Comparison of ENCODE assay signal across 19 cellular contexts in the genomic region with DNA sequence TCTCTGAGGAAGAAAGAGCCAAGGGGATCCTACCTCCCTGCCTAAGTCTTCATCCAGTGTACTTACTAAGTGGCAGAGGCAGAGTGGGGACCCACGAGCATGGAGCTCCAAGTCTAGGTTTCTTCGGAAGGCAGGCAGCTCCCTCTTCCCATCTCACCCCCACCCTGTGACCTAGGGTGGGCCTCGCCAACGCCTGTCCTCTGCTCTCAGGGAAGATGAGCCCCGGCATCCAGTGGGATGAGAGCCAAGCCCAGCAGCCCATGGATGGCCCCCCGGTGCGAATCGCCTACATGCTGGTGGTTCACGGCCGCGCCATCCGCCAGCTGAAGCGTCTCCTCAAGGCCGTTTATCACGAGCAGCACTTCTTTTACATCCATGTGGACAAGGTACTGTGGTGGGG. TPM values are rescaled to one million over a fixed set of nuclear protein-coding genes. Genes with fewer than 3 reads are reported as not detected.
DNase-seq lines count a peak whose midpoint lies in the region; ATAC-seq, FAIRE-seq and TF ChIP-seq lines count a peak whose summit lies in the region.
"Had no signal": no experiment of that assay in that cellular context is flagged by ENCODE, and none has a peak within 500 bp of the region (broad histone marks: within the 10 kb centered on the region; RNA-seq: fewer than 3 reads in every experiment).

No MANE protein-coding gene starts in this region.

- ATAC-seq in activated T-cell treated with anti-CD3 and anti-CD28 coated beads, Interleukin-2, amount 50 U/mL, for 72 hours (replicated peaks in 1 of 2), result no peak
- no peak for ATAC-seq in HepG2
- ATAC-seq: A549; CD8-positive, alpha-beta T cell; GM23338; HCT116; Panc1 had no signal

- peaks cover 31% of the 10 kb centered on the region for H3K36me3 ChIP-seq in H7 (replicated peaks; ENCODE audit: control insufficient read depth, insufficient read depth, low read length)
- H3K36me3 ChIP-seq in HepG2 (replicated peaks in 1 of 2; ENCODE audit: control insufficient read depth in 1 of 2, insufficient read depth in 2 of 2, low read length in 2 of 2), result peaks cover 33 to 55% of the 10 kb centered on the region in 2 experiments
- H3K36me3 ChIP-seq in stomach, result peaks cover 58 to 80% (median 75%) of the 10 kb centered on the region in 4 donors

- H3K27ac Mint-ChIP-seq in activated T-cell treated with anti-CD3 and anti-CD28 coated beads, Interleukin-2, amount 50 U/mL, for 24 hours, result peak overlapping the region; percentile 18
- H3K27ac Mint-ChIP-seq in activated T-cell treated with anti-CD3 and anti-CD28 coated beads, Interleukin-2, amount 50 U/mL, for 72 hours, result no peak overlapping the region
- H3K27ac Mint-ChIP-seq: CD8-positive, alpha-beta T cell; GM23338 had no signal

- TF ChIP-seq CTCF in HepG2 (CRISPR knock-in tag; IDR thresholded peaks at IDR 0.05) (no peak), stomach (IDR thresholded peaks at IDR 0.05) (no peak)

- no peaks in the 10 kb centered on the region for H3K9me3 Mint-ChIP-seq in activated T-cell treated with anti-CD3 and anti-CD28 coated beads, Interleukin-2, amount 50 U/mL, for 24 hours
- H3K9me3 Mint-ChIP-seq in activated T-cell treated with anti-CD3 and anti-CD28 coated beads, Interleukin-2, amount 50 U/mL, for 72 hours, result no peaks in the 10 kb centered on the region
- H3K9me3 Mint-ChIP-seq: CD8-positive, alpha-beta T cell; GM23338 had no signal

- intact Hi-C loops in HepG2 (cut with micrococcal nuclease; ENCODE audit: unreplicated experiment) (no loop called here), stomach (cut with DNase I; ENCODE audit: low total_unique reads) (no loop called here)

- H3K4me3 ChIP-seq in H7 (ENCODE audit: insufficient read depth, low read depth, low read length), result no peak overlapping the region
- H3K4me3 ChIP-seq in HepG2 (replicated peaks in 1 of 3; ENCODE audit: insufficient read depth in 1 of 3, low read depth in 2 of 3, low read length in 3 of 3), result no peak overlapping the region
- no peak overlapping the region for H3K4me3 ChIP-seq in stomach
- H3K4me3 ChIP-seq: A549; BLaER1 treated with 17β-estradiol and CSF1 and Interleukin-3, amounts not matched to agents 10 nM and 100 nM; GM23338 had no signal

- no peak overlapping the region for H3K9ac ChIP-seq in HepG2 (ENCODE audit: insufficient read depth, low read depth, low read length)
- H3K9ac ChIP-seq: BLaER1 treated with 17β-estradiol and CSF1 and Interleukin-3, amounts not matched to agents 10 nM and 100 nM had no signal

- H2AFZ ChIP-seq in HepG2 (ENCODE audit: low read length), result no peak overlapping the region
- H2AFZ ChIP-seq: GM23338 had no signal

- H3K27me3 ChIP-seq in H7 (ENCODE audit: control insufficient read depth, insufficient read depth, low read length) (no peaks in the 10 kb centered on the region), HepG2 (ENCODE audit: control insufficient read depth in 1 of 2, insufficient read depth in 2 of 2, low read length in 2 of 2) (no peaks in the 10 kb centered on the region), stomach (no peaks in the 10 kb centered on the region)
- H3K27me3 ChIP-seq: BLaER1 treated with 17β-estradiol and CSF1 and Interleukin-3, amounts not matched to agents 10 nM and 100 nM had no signal

- in situ Hi-C loops in HepG2 (cut with HindIII; ENCODE audit: extremely low pct_ligation_motif_present, low pct_unique_long_range_greater_than_20kb), result no loop called here

- no TSS peak for BruUV-seq in HepG2 (replicated peaks; lab: Mats Ljungman, UMichigan)

- no peaks in the 10 kb centered on the region for H3K9me3 ChIP-seq in HepG2 (ENCODE audit: low read length)
- H3K9me3 ChIP-seq in stomach, result no peaks in the 10 kb centered on the region
- H3K9me3 ChIP-seq: A549; BLaER1 treated with 17β-estradiol and CSF1 and Interleukin-3, amounts not matched to agents 10 nM and 100 nM had no signal

- H3K27ac ChIP-seq in HepG2 (ENCODE audit: extremely low read length, insufficient read depth, low read length) (no peak overlapping the region), stomach (peak overlapping the region; percentile 36 to 67 (median 53))
- H3K27ac ChIP-seq: A549; BLaER1 treated with 17β-estradiol and CSF1 and Interleukin-3, amounts not matched to agents 10 nM and 100 nM had no signal

- no peaks in the 10 kb centered on the region for H4K20me1 ChIP-seq in HepG2 (ENCODE audit: insufficient read depth, low read length)

- no peak for TF ChIP-seq EP300 in HepG2 (IDR thresholded peaks at IDR 0.05; ENCODE audit: low read depth in 2 of 2, low read length in 2 of 2)
- TF ChIP-seq EP300 in HepG2 (CRISPR knock-in tag; IDR thresholded peaks at IDR 0.05; ENCODE audit: borderline replicate concordance), result no peak
- TF ChIP-seq EP300 in stomach (IDR thresholded peaks at IDR 0.05), result no peak

- H3K4me2 ChIP-seq in HepG2 (ENCODE audit: low read depth, low read length), result no peak overlapping the region
- H3K4me2 ChIP-seq: A549; BLaER1 treated with 17β-estradiol and CSF1 and Interleukin-3, amounts not matched to agents 10 nM and 100 nM; GM23338 had no signal

- WGBS in HepG2 (ENCODE audit: low lambda C conversion rate), result 96% methylated on average over 15 of the region's 15 CpGs
- 85 to 93% (median 87%) methylated on average over 15 of the region's 15 CpGs for WGBS in stomach, 5 donors

- TF ChIP-seq RAD21 in HepG2 (CRISPR knock-in tag; IDR thresholded peaks at IDR 0.05), result no peak

- CTCF ChIA-PET in HepG2 (lab: Yijun Ruan, JAX; ENCODE audit: low intra/inter-chr PET ratio, low total read pairs), result no interaction called here

- H3K36me3 Mint-ChIP-seq in activated T-cell treated with anti-CD3 and anti-CD28 coated beads, Interleukin-2, amount 50 U/mL, for 24 hours (ENCODE audit: low read depth), result peaks cover 74% of the 10 kb centered on the region
- H3K36me3 Mint-ChIP-seq in activated T-cell treated with anti-CD3 and anti-CD28 coated beads, Interleukin-2, amount 50 U/mL, for 72 hours (ENCODE audit: insufficient read depth in 2 of 2), result no peaks in the 10 kb centered on the region

- FAIRE-seq in HepG2 (lab: Jason Lieb, UNC), result no peak
- FAIRE-seq: A549, D721Med, GM12891, GM18507 had no signal

- H3K79me2 ChIP-seq in HepG2 (ENCODE audit: insufficient read depth, low read length), result no peaks in the 10 kb centered on the region

- POLR2A ChIA-PET in HepG2 (lab: Yijun Ruan, JAX), result no interaction called here

- H3K4me1 Mint-ChIP-seq in activated T-cell treated with anti-CD3 and anti-CD28 coated beads, Interleukin-2, amount 50 U/mL, for 24 hours (ENCODE audit: low read depth), result peaks cover 13% of the 10 kb centered on the region
- peaks cover 12% of the 10 kb centered on the region for H3K4me1 Mint-ChIP-seq in activated T-cell treated with anti-CD3 and anti-CD28 coated beads, Interleukin-2, amount 50 U/mL, for 72 hours (ENCODE audit: low read depth)
- H3K4me1 Mint-ChIP-seq: GM23338 had no signal

- no peaks in the 10 kb centered on the region for H3K27me3 Mint-ChIP-seq in activated T-cell treated with anti-CD3 and anti-CD28 coated beads, Interleukin-2, amount 50 U/mL, for 24 hours
- no peaks in the 10 kb centered on the region for H3K27me3 Mint-ChIP-seq in activated T-cell treated with anti-CD3 and anti-CD28 coated beads, Interleukin-2, amount 50 U/mL, for 72 hours (ENCODE audit: low read depth)

- peak; percentile 25 for DNase-seq in activated T-cell treated with anti-CD3 and anti-CD28 coated beads, Interleukin-2, amount 50 U/mL, for 24 hours
- no peak for DNase-seq in activated T-cell treated with anti-CD3 and anti-CD28 coated beads, Interleukin-2, amount 50 U/mL, for 72 hours
- DNase-seq in H7 (peak; percentile 39), HepG2 (ENCODE audit: low spot score) (no peak), stomach (peak; percentile 25), NCI-H1105 (lab: John Stamatoyannopoulos, UW) (no peak)
- no peak for DNase-seq in effector CD8-positive, alpha-beta T cell (lab: John Stamatoyannopoulos, UW)
- DNase-seq: NCI-H1092 treated with DMSO at 0.1 percent for 48 hours, NCI-H2081, NCI-H2171 treated with DMSO at 0.1 percent for 48 hours had no signal

- peaks cover 8% of the 10 kb centered on the region for H3K4me1 ChIP-seq in HepG2 (ENCODE audit: insufficient read depth, low read length)
- peaks cover 30 to 73% (median 56%) of the 10 kb centered on the region in 4 donors for H3K4me1 ChIP-seq in stomach
- H3K4me1 ChIP-seq: A549 had no signal

- TF ChIP-seq POLR2A in HepG2 (IDR thresholded peaks at IDR 0.05; ENCODE audit: insufficient read depth in 1 of 2, low read depth in 2 of 2, low read length in 2 of 2), result no peak
- no peak for TF ChIP-seq POLR2A in stomach (IDR thresholded peaks at IDR 0.05)

- no peak overlapping the region for H3K4me3 Mint-ChIP-seq in activated T-cell treated with anti-CD3 and anti-CD28 coated beads, Interleukin-2, amount 50 U/mL, for 24 hours
- no peak overlapping the region for H3K4me3 Mint-ChIP-seq in activated T-cell treated with anti-CD3 and anti-CD28 coated beads, Interleukin-2, amount 50 U/mL, for 72 hours
- H3K4me3 Mint-ChIP-seq: CD8-positive, alpha-beta T cell; GM23338 had no signal

RNA-seq across cellular contexts. Expression of a gene that starts 8.3 kb away (rescaled TPM):
- total RNA-seq in activated T-cell treated with anti-CD3 and anti-CD28 coated beads, Interleukin-2, amount 50 U/mL, for 72 hours, result 10 to 100 TPM; 24.2 to 43.8 TPM
- total RNA-seq in H7 (2014; rRNA removed; shearing (Covaris generic)), result 47.5 and 54.3 TPM in 2 replicates
- total RNA-seq in HepG2 (2016; rRNA removed; fragmentation: Illumina TruSeq; extraction: Trizol) (7.5 and 22.1 TPM in 2 replicates), stomach (100 to 1,000 TPM in 3 of 5 donors, 10 to 100 TPM in 2; 52.7 to 166 (median 121) TPM)
- total RNA-seq in HepG2 (2016; cell fraction: cytosol; rRNA removed; fragmentation: Illumina TruSeq; extraction: Trizol; ENCODE audit: low read depth), result 10.5 and 11.7 TPM in 2 replicates
- total RNA-seq in HepG2 (2016; cell fraction: insoluble cytoplasmic fraction; rRNA removed; fragmentation: Illumina TruSeq; extraction: Trizol), result 6.2 and 23.3 TPM in 2 replicates
- total RNA-seq in HepG2 (2016; cell fraction: membrane; rRNA removed; fragmentation: Illumina TruSeq; extraction: Trizol), result 9.8 and 10.1 TPM in 2 replicates
- total RNA-seq in HepG2 (2016; cell fraction: nucleus; rRNA removed; fragmentation: Illumina TruSeq; extraction: Trizol), result 20.2 and 23.1 TPM in 2 replicates
- polyA plus RNA-seq in HepG2 (2011; rRNA removed) (17.0 and 22.7 TPM in 2 replicates), stomach (100 to 1,000 TPM in 1 of 3 donors, 10 to 100 TPM in 2; 57.4 to 134 (median 72.5) TPM)
- polyA plus RNA-seq in HepG2 (2011; cell fraction: cytosol; rRNA removed), result 9.6 and 15.4 TPM in 2 replicates
- 39.0 and 41.1 TPM in 2 replicates for polyA plus RNA-seq in HepG2 (2011; cell fraction: nucleus; rRNA removed)
- 13.3 and 17.4 TPM in 2 replicates for polyA plus RNA-seq in HepG2 (2012)
- polyA plus RNA-seq in HepG2 (2016; cell fraction: cytosol; fragmentation: Illumina TruSeq; extraction: Trizol; ENCODE audit: low read depth), result 1.4 and 1.5 TPM in 2 replicates
- polyA plus RNA-seq in HepG2 (2016; cell fraction: insoluble cytoplasmic fraction; fragmentation: Illumina TruSeq; extraction: Trizol; ENCODE audit: low read depth), result 4.9 and 6.1 TPM in 2 replicates
- 2.1 and 2.5 TPM in 2 replicates for polyA plus RNA-seq in HepG2 (2016; cell fraction: membrane; fragmentation: Illumina TruSeq; extraction: Trizol; ENCODE audit: low read depth)
- 37.4 and 38.2 TPM in 2 replicates for polyA plus RNA-seq in HepG2 (2016; cell fraction: nucleus; fragmentation: Illumina TruSeq; extraction: Trizol; ENCODE audit: insufficient read depth, low read depth)
- polyA minus RNA-seq in HepG2 (2011; rRNA and poly(A)+ RNA removed; ENCODE audit: low replicate concordance), result 34.0 and 72.4 TPM in 2 replicates
- polyA minus RNA-seq in HepG2 (2011; cell fraction: cytosol; rRNA and poly(A)+ RNA removed), result 22.9 and 27.6 TPM in 2 replicates
- 14.0 and 16.7 TPM in 2 replicates for polyA minus RNA-seq in HepG2 (2011; cell fraction: nucleus; rRNA and poly(A)+ RNA removed)

RNA-seq across cellular contexts. Expression of a gene that starts 18.8 kb away (rescaled TPM):
- 10 to 100 TPM; 44.6 to 45.9 TPM for total RNA-seq in activated T-cell treated with anti-CD3 and anti-CD28 coated beads, Interleukin-2, amount 50 U/mL, for 72 hours
- total RNA-seq in H7 (2014; rRNA removed; shearing (Covaris generic)), result 55.5 and 86.3 TPM in 2 replicates
- 217 and 294 TPM in 2 replicates for total RNA-seq in HepG2 (2016; rRNA removed; fragmentation: Illumina TruSeq; extraction: Trizol)
- total RNA-seq in HepG2 (2016; cell fraction: cytosol; rRNA removed; fragmentation: Illumina TruSeq; extraction: Trizol; ENCODE audit: low read depth), result 159 and 163 TPM in 2 replicates
- total RNA-seq in HepG2 (2016; cell fraction: insoluble cytoplasmic fraction; rRNA removed; fragmentation: Illumina TruSeq; extraction: Trizol), result 225 and 322 TPM in 2 replicates
- total RNA-seq in HepG2 (2016; cell fraction: membrane; rRNA removed; fragmentation: Illumina TruSeq; extraction: Trizol), result 113 and 118 TPM in 2 replicates
- 94.1 and 102 TPM in 2 replicates for total RNA-seq in HepG2 (2016; cell fraction: nucleus; rRNA removed; fragmentation: Illumina TruSeq; extraction: Trizol)
- polyA plus RNA-seq in HepG2 (2011; rRNA removed), result 131 and 137 TPM in 2 replicates
- polyA plus RNA-seq in HepG2 (2011; cell fraction: cytosol; rRNA removed), result 178 and 188 TPM in 2 replicates
- polyA plus RNA-seq in HepG2 (2011; cell fraction: nucleus; rRNA removed), result 65.8 and 77.3 TPM in 2 replicates
- polyA plus RNA-seq in HepG2 (2012), result 92.3 and 97.7 TPM in 2 replicates
- 113 and 115 TPM in 2 replicates for polyA plus RNA-seq in HepG2 (2016; cell fraction: cytosol; fragmentation: Illumina TruSeq; extraction: Trizol; ENCODE audit: low read depth)
- 260 and 314 TPM in 2 replicates for polyA plus RNA-seq in HepG2 (2016; cell fraction: insoluble cytoplasmic fraction; fragmentation: Illumina TruSeq; extraction: Trizol; ENCODE audit: low read depth)
- 75.9 and 83.5 TPM in 2 replicates for polyA plus RNA-seq in HepG2 (2016; cell fraction: membrane; fragmentation: Illumina TruSeq; extraction: Trizol; ENCODE audit: low read depth)
- polyA plus RNA-seq in HepG2 (2016; cell fraction: nucleus; fragmentation: Illumina TruSeq; extraction: Trizol; ENCODE audit: insufficient read depth, low read depth), result 124 and 142 TPM in 2 replicates
- 68.9 and 78.1 TPM in 2 replicates for polyA minus RNA-seq in HepG2 (2011; rRNA and poly(A)+ RNA removed; ENCODE audit: low replicate concordance)
- polyA minus RNA-seq in HepG2 (2011; cell fraction: cytosol; rRNA and poly(A)+ RNA removed), result 21.0 and 23.5 TPM in 2 replicates
- polyA minus RNA-seq in HepG2 (2011; cell fraction: nucleus; rRNA and poly(A)+ RNA removed), result 83.2 and 89.1 TPM in 2 replicates
- 10 to 100 TPM; 25.0 to 67.7 (median 44.4) TPM for total RNA-seq in stomach
- polyA plus RNA-seq in stomach, result 100 to 1,000 TPM; 175 to 258 (median 219) TPM

RNA-seq across cellular contexts. Expression of a gene that starts 18.8 kb away (rescaled TPM):
- 10 to 100 TPM; 42.9 to 43.1 TPM for total RNA-seq in activated T-cell treated with anti-CD3 and anti-CD28 coated beads, Interleukin-2, amount 50 U/mL, for 72 hours
- 21.7 and 28.2 TPM in 2 replicates for total RNA-seq in H7 (2014; rRNA removed; shearing (Covaris generic))
- total RNA-seq in HepG2 (2016; rRNA removed; fragmentation: Illumina TruSeq; extraction: Trizol), result 17.3 and 24.6 TPM in 2 replicates
- total RNA-seq in HepG2 (2016; cell fraction: cytosol; rRNA removed; fragmentation: Illumina TruSeq; extraction: Trizol; ENCODE audit: low read depth), result 6.4 and 7.4 TPM in 2 replicates
- 17.1 and 25.6 TPM in 2 replicates for total RNA-seq in HepG2 (2016; cell fraction: insoluble cytoplasmic fraction; rRNA removed; fragmentation: Illumina TruSeq; extraction: Trizol)
- total RNA-seq in HepG2 (2016; cell fraction: membrane; rRNA removed; fragmentation: Illumina TruSeq; extraction: Trizol), result 7.7 and 8.9 TPM in 2 replicates
- 28.4 and 31.8 TPM in 2 replicates for total RNA-seq in HepG2 (2016; cell fraction: nucleus; rRNA removed; fragmentation: Illumina TruSeq; extraction: Trizol)
- polyA plus RNA-seq in HepG2 (2011; rRNA removed), result 13.4 and 20.7 TPM in 2 replicates
- polyA plus RNA-seq in HepG2 (2011; cell fraction: cytosol; rRNA removed), result 4.7 and 7.1 TPM in 2 replicates
- 58.4 and 108 TPM in 2 replicates for polyA plus RNA-seq in HepG2 (2011; cell fraction: nucleus; rRNA removed)
- 6.6 and 17.5 TPM in 2 replicates for polyA plus RNA-seq in HepG2 (2012)
- polyA plus RNA-seq in HepG2 (2016; cell fraction: cytosol; fragmentation: Illumina TruSeq; extraction: Trizol; ENCODE audit: low read depth), result 1.3 and 1.6 TPM in 2 replicates
- 13.3 and 16.0 TPM in 2 replicates for polyA plus RNA-seq in HepG2 (2016; cell fraction: insoluble cytoplasmic fraction; fragmentation: Illumina TruSeq; extraction: Trizol; ENCODE audit: low read depth)
- 2.3 and 3.2 TPM in 2 replicates for polyA plus RNA-seq in HepG2 (2016; cell fraction: membrane; fragmentation: Illumina TruSeq; extraction: Trizol; ENCODE audit: low read depth)
- 65.8 and 68.9 TPM in 2 replicates for polyA plus RNA-seq in HepG2 (2016; cell fraction: nucleus; fragmentation: Illumina TruSeq; extraction: Trizol; ENCODE audit: insufficient read depth, low read depth)
- polyA minus RNA-seq in HepG2 (2011; rRNA and poly(A)+ RNA removed; ENCODE audit: low replicate concordance), result 6.9 and 17.6 TPM in 2 replicates
- polyA minus RNA-seq in HepG2 (2011; cell fraction: cytosol; rRNA and poly(A)+ RNA removed), result 5.3 and 5.4 TPM in 2 replicates
- 14.9 and 18.7 TPM in 2 replicates for polyA minus RNA-seq in HepG2 (2011; cell fraction: nucleus; rRNA and poly(A)+ RNA removed)
- 10 to 100 TPM in 1 of 5 donors, 1 to 10 TPM in 2, under 1 TPM in 1, not detected in 1; 0.87 to 15.8 (median 3.7) TPM for total RNA-seq in stomach
- polyA plus RNA-seq in stomach, result 1 to 10 TPM in 2 of 3 donors, not detected in 1; 1.2 to 2.0 TPM

RNA-seq across cellular contexts. Expression of a gene that starts 43.1 kb away (rescaled TPM):
- 10 to 100 TPM; 57.6 to 63.6 TPM for total RNA-seq in activated T-cell treated with anti-CD3 and anti-CD28 coated beads, Interleukin-2, amount 50 U/mL, for 72 hours
- total RNA-seq in H7 (2014; rRNA removed; shearing (Covaris generic)), result 105 and 119 TPM in 2 replicates
- total RNA-seq in HepG2 (2016; rRNA removed; fragmentation: Illumina TruSeq; extraction: Trizol), result 222 and 239 TPM in 2 replicates
- total RNA-seq in HepG2 (2016; cell fraction: cytosol; rRNA removed; fragmentation: Illumina TruSeq; extraction: Trizol; ENCODE audit: low read depth), result 75.0 and 83.4 TPM in 2 replicates
- total RNA-seq in HepG2 (2016; cell fraction: insoluble cytoplasmic fraction; rRNA removed; fragmentation: Illumina TruSeq; extraction: Trizol), result 213 and 234 TPM in 2 replicates
- 172 and 182 TPM in 2 replicates for total RNA-seq in HepG2 (2016; cell fraction: membrane; rRNA removed; fragmentation: Illumina TruSeq; extraction: Trizol)
- total RNA-seq in HepG2 (2016; cell fraction: nucleus; rRNA removed; fragmentation: Illumina TruSeq; extraction: Trizol), result 115 and 124 TPM in 2 replicates
- 87.3 and 93.2 TPM in 2 replicates for polyA plus RNA-seq in HepG2 (2011; rRNA removed)
- polyA plus RNA-seq in HepG2 (2011; cell fraction: cytosol; rRNA removed), result 57.2 and 66.4 TPM in 2 replicates
- 50.6 and 58.7 TPM in 2 replicates for polyA plus RNA-seq in HepG2 (2011; cell fraction: nucleus; rRNA removed)
- 90.0 and 114 TPM in 2 replicates for polyA plus RNA-seq in HepG2 (2012)
- 59.8 and 73.7 TPM in 2 replicates for polyA plus RNA-seq in HepG2 (2016; cell fraction: cytosol; fragmentation: Illumina TruSeq; extraction: Trizol; ENCODE audit: low read depth)
- polyA plus RNA-seq in HepG2 (2016; cell fraction: insoluble cytoplasmic fraction; fragmentation: Illumina TruSeq; extraction: Trizol; ENCODE audit: low read depth), result 202 and 242 TPM in 2 replicates
- 104 and 113 TPM in 2 replicates for polyA plus RNA-seq in HepG2 (2016; cell fraction: membrane; fragmentation: Illumina TruSeq; extraction: Trizol; ENCODE audit: low read depth)
- 152 and 155 TPM in 2 replicates for polyA plus RNA-seq in HepG2 (2016; cell fraction: nucleus; fragmentation: Illumina TruSeq; extraction: Trizol; ENCODE audit: insufficient read depth, low read depth)
- polyA minus RNA-seq in HepG2 (2011; rRNA and poly(A)+ RNA removed; ENCODE audit: low replicate concordance), result 159 and 165 TPM in 2 replicates
- 74.4 and 77.8 TPM in 2 replicates for polyA minus RNA-seq in HepG2 (2011; cell fraction: cytosol; rRNA and poly(A)+ RNA removed)
- polyA minus RNA-seq in HepG2 (2011; cell fraction: nucleus; rRNA and poly(A)+ RNA removed), result 73.0 and 88.5 TPM in 2 replicates
- 100 to 1,000 TPM in 2 of 5 donors, 10 to 100 TPM in 3; 40.8 to 117 (median 77.1) TPM for total RNA-seq in stomach
- 10 to 100 TPM; 32.2 to 76.7 (median 75.3) TPM for polyA plus RNA-seq in stomach

Comparison
In these comparisons a context has a peak if more than half of its experiments do, and no peak if none do; other contexts are left out.
1. DNase-seq: peak in activated T-cell treated with anti-CD3 and anti-CD28 coated beads, Interleukin-2, amount 50 U/mL, for 24 hours (single experiment), H7 (single experiment) and stomach (single experiment); none in activated T-cell treated with anti-CD3 and anti-CD28 coated beads, Interleukin-2, amount 50 U/mL, for 72 hours (0 of 2), HepG2 (single experiment), effector CD8-positive, alpha-beta T cell (single experiment) and NCI-H1105 (single experiment).